In the genomic region with DNA sequence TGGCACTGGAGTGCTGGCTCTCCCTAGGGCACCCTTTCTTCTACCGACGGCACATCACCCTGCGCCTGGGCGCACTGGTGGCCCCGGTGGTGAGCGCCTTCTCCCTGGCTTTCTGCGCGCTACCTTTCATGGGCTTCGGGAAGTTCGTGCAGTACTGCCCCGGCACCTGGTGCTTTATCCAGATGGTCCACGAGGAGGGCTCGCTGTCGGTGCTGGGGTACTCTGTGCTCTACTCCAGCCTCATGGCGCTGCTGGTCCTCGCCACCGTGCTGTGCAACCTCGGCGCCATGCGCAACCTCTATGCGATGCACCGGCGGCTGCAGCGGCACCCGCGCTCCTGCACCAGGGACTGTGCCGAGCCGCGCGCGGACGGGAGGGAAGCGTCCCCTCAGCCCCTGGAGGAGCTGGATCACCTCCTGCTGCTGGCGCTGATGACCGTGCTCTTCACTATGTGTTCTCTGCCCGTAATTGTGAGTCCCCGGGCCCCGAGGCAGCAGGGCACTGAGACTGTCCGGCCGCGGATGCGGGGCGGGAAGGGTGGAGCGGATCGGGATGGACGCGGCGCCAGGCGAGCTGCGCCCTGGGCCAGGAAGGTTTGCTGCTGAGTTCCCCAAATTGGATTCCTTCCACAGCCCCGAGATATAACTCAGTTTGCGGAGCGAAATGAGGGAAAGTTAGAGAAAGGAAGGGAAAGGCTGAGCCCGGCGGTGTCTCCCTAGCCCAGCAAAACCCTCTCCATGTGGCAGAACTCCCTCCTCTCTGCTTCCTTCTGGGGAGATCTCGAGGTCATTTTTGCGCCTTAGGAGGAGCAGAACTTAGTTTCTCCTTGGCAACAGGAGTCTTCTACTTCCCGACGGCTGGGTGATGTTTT, we compare ENCODE assay signal across 8 cellular contexts. TPM values are rescaled to one million over a fixed set of nuclear protein-coding genes. Genes with fewer than 3 reads are reported as not detected.
DNase-seq lines count a peak whose midpoint lies in the region; ATAC-seq and TF ChIP-seq lines count a peak whose summit lies in the region.

No MANE protein-coding gene starts in this region.

- TF ChIP-seq EP300 in ovary (IDR thresholded peaks at IDR 0.05): no peak

- H3K27ac Mint-ChIP-seq in CD8-positive, alpha-beta T cell: peak overlapping the region; percentile 69

- TF ChIP-seq CTCF in CD8-positive, alpha-beta T cell (IDR thresholded peaks at IDR 0.05): no peak
- no peak for TF ChIP-seq CTCF in WERI-Rb-1 (IDR thresholded peaks at IDR 0.05; ENCODE audit: low read depth, low read length)
- no peak for TF ChIP-seq CTCF in ovary (IDR thresholded peaks at IDR 0.05)

- CTCF ChIA-PET in CD8-positive, alpha-beta T cell (lab: Charles Lee): no interaction called here

- H3K4me1 Mint-ChIP-seq in CD8-positive, alpha-beta T cell (ENCODE audit: low read depth): peaks cover 65% of the 10 kb centered on the region

- ATAC-seq in CD8-positive, alpha-beta T cell: peak; percentile 53
- ATAC-seq in GM18907 (IDR thresholded peaks at IDR 0.05; ENCODE audit: unreplicated experiment): no peak
- ATAC-seq in GM19023 (IDR thresholded peaks at IDR 0.05; ENCODE audit: unreplicated experiment): no peak

- peak overlapping the region; percentile 31 for H3K27ac ChIP-seq in CD8-positive, alpha-beta T cell (ENCODE audit: low read depth, low read length)
- H3K27ac ChIP-seq in WERI-Rb-1: no peak overlapping the region
- no peak overlapping the region for H3K27ac ChIP-seq in ovary

- peaks cover 9% of the 10 kb centered on the region for H3K36me3 Mint-ChIP-seq in CD8-positive, alpha-beta T cell

- 1 to 2% (median 2%) methylated on average over 56 to 59 of the region's 59 CpGs for WGBS in ovary, 3 donors

- H3K9me3 Mint-ChIP-seq in CD8-positive, alpha-beta T cell: no peaks in the 10 kb centered on the region

- H3K27me3 ChIP-seq in CD8-positive, alpha-beta T cell (ENCODE audit: insufficient read depth, low read length): no peaks in the 10 kb centered on the region
- H3K27me3 ChIP-seq in WERI-Rb-1 (ENCODE audit: insufficient read depth, low read depth, severe bottlenecking) (peaks cover 14% of the 10 kb centered on the region), ovary (no peaks in the 10 kb centered on the region)

- POLR2A ChIA-PET in CD8-positive, alpha-beta T cell (lab: Charles Lee): interaction anchor here (1.8 kb wide), 1 partner anchor 93 kb away, joined by 7 read pairs; no protein-coding TSS in a partner anchor

- no peaks in the 10 kb centered on the region for H3K36me3 ChIP-seq in CD8-positive, alpha-beta T cell (ENCODE audit: insufficient read depth, low read length)
- H3K36me3 ChIP-seq in WERI-Rb-1 (no peaks in the 10 kb centered on the region), ovary (no peaks in the 10 kb centered on the region)

- no peaks in the 10 kb centered on the region for H3K9me3 ChIP-seq in CD8-positive, alpha-beta T cell (ENCODE audit: low read length)
- peaks cover 8% of the 10 kb centered on the region for H3K9me3 ChIP-seq in WERI-Rb-1 (ENCODE audit: severe bottlenecking)
- no peaks in the 10 kb centered on the region for H3K9me3 ChIP-seq in ovary

- H3K4me1 ChIP-seq in CD8-positive, alpha-beta T cell (ENCODE audit: insufficient read depth, low read length): peaks cover 35% of the 10 kb centered on the region
- H3K4me1 ChIP-seq in ovary (ENCODE audit: insufficient read depth): peaks cover 5% of the 10 kb centered on the region

- peak in 3 of 7 experiments; percentile 21 to 60 (median 38) for DNase-seq in CD8-positive, alpha-beta T cell
- DNase-seq in WERI-Rb-1 (no peak), fibroblast of gingiva (ENCODE audit: low read depth) (peak; percentile 23), ovary (no peak), DMS153 treated with DMSO at 0.1 percent for 48 hours (lab: John Stamatoyannopoulos, UW; ENCODE audit: unreplicated experiment) (no peak), NCI-H82 treated with DMSO at 0.1 percent for 48 hours (lab: John Stamatoyannopoulos, UW; ENCODE audit: unreplicated experiment) (no peak)

- H3K27me3 Mint-ChIP-seq in CD8-positive, alpha-beta T cell (ENCODE audit: low read depth): peaks cover 27% of the 10 kb centered on the region

- intact Hi-C loops in CD8-positive, alpha-beta T cell (cut with DNase I, micrococcal nuclease): loop anchor here in 1 of 2 experiments (5.0 kb wide), 1 partner anchor 46 kb away; no protein-coding TSS in a partner anchor
- intact Hi-C loops in ovary (cut with DNase I): no loop called here

- peak overlapping the region; percentile 93 for H3K4me3 Mint-ChIP-seq in CD8-positive, alpha-beta T cell

- H3K4me3 ChIP-seq in CD8-positive, alpha-beta T cell (ENCODE audit: low read depth, low read length): peak overlapping the region; percentile 61
- peak overlapping the region; percentile 23 for H3K4me3 ChIP-seq in WERI-Rb-1 (ENCODE audit: low read depth, low read length)
- H3K4me3 ChIP-seq in ovary: peak overlapping the region; percentile 47

- no peak for TF ChIP-seq POLR2A in ovary (IDR thresholded peaks at IDR 0.05)

RNA-seq across cellular contexts. Expression of a gene that starts 0.9 kb away (rescaled TPM):
- 1 to 10 TPM; 2.7 to 3.0 TPM for total RNA-seq in CD8-positive, alpha-beta T cell
- 1 to 10 TPM in 1 of 7 donors, under 1 TPM in 6; 0.10 to 1.0 (median 0.52) TPM for total RNA-seq in ovary
- polyA plus RNA-seq in ovary: 1 to 10 TPM in 1 of 2 donors, under 1 TPM in 1; 0.17 to 1.8 TPM

RNA-seq across cellular contexts. Expression of a gene that starts 45.7 kb away (rescaled TPM):
- total RNA-seq in CD8-positive, alpha-beta T cell: 1 to 10 TPM; 3.5 to 4.3 TPM
- 10 to 100 TPM in 2 of 7 donors, 1 to 10 TPM in 4, under 1 TPM in 1; 0.86 to 15.6 (median 6.7) TPM for total RNA-seq in ovary
- polyA plus RNA-seq in ovary: 1 to 10 TPM; 5.5 to 5.8 TPM
